Comparison of ENCODE assay signal across 8 cellular contexts in genomic region chr11:29293825-29294224, GRCh38.
DNase-seq lines count a peak whose midpoint lies in the region; ATAC-seq and TF ChIP-seq lines count a peak whose summit lies in the region.
"Had no signal": no experiment of that assay in that cellular context is flagged by ENCODE, and none has a peak within 500 bp of the region (broad histone marks: within the 10 kb centered on the region; RNA-seq: fewer than 3 reads in every experiment).

No MANE protein-coding gene starts in this region.

- no peak for TF ChIP-seq CTCF in progenitor cell of endocrine pancreas (IDR thresholded peaks at IDR 0.05; ENCODE audit: unreplicated experiment)

- H3K4me1 Mint-ChIP-seq in activated T-cell treated with anti-CD3 and anti-CD28 coated beads, Interleukin-2, amount 50 U/mL, for 4 hours (ENCODE audit: low read depth): no peaks in the 10 kb centered on the region
- H3K4me1 Mint-ChIP-seq in progenitor cell of endocrine pancreas (ENCODE audit: low read depth): no peaks in the 10 kb centered on the region

- H3K27me3 Mint-ChIP-seq in activated T-cell treated with anti-CD3 and anti-CD28 coated beads, Interleukin-2, amount 50 U/mL, for 4 hours (ENCODE audit: low read depth): no peaks in the 10 kb centered on the region
- H3K27me3 Mint-ChIP-seq in progenitor cell of endocrine pancreas: no peaks in the 10 kb centered on the region

- ATAC-seq in GM19023 (IDR thresholded peaks at IDR 0.05; ENCODE audit: unreplicated experiment) (peak; percentile 95), HG02943 (IDR thresholded peaks at IDR 0.05; ENCODE audit: low read depth, unreplicated experiment) (peak; percentile 91)
- no peak for ATAC-seq in activated T-cell treated with anti-CD3 and anti-CD28 coated beads, Interleukin-2, amount 50 U/mL, for 4 hours

- DNase-seq in SK-MEL-5 (ENCODE audit: low read depth, low spot score): peak; percentile 94
- peak; percentile 81 for DNase-seq in renal cortical epithelial cell (ENCODE audit: low read depth)
- no peak for DNase-seq in activated T-cell treated with anti-CD3 and anti-CD28 coated beads, Interleukin-2, amount 50 U/mL, for 4 hours
- no peak for DNase-seq in NCI-H146 treated with DMSO at 0.1 percent for 48 hours (lab: John Stamatoyannopoulos, UW; ENCODE audit: unreplicated experiment)
- DNase-seq in progenitor cell of endocrine pancreas (ENCODE audit: low spot score, unreplicated experiment): no peak
- DNase-seq: stimulated activated CD4-positive, alpha-beta T cell treated with anti-CD3 and anti-CD28 coated beads, Interleukin-12 subunit alpha, Interleukin-12 subunit beta, amount 100 ng/mL, for 4 hours had no signal

- H3K27ac Mint-ChIP-seq in progenitor cell of endocrine pancreas: no peak overlapping the region

- in situ Hi-C loops in SK-MEL-5 (cut with HindIII; ENCODE audit: low pct_unique_long_range_greater_than_20kb, low sequenced_read_pairs): no loop called here

- H3K36me3 Mint-ChIP-seq in activated T-cell treated with anti-CD3 and anti-CD28 coated beads, Interleukin-2, amount 50 U/mL, for 4 hours (ENCODE audit: insufficient read depth): no peaks in the 10 kb centered on the region
- no peaks in the 10 kb centered on the region for H3K36me3 Mint-ChIP-seq in progenitor cell of endocrine pancreas (ENCODE audit: insufficient read depth)

- no peak overlapping the region for H3K4me3 Mint-ChIP-seq in activated T-cell treated with anti-CD3 and anti-CD28 coated beads, Interleukin-2, amount 50 U/mL, for 4 hours
- no peak overlapping the region for H3K4me3 Mint-ChIP-seq in progenitor cell of endocrine pancreas (ENCODE audit: low read depth)

- peaks cover 10% of the 10 kb centered on the region for H3K9me3 Mint-ChIP-seq in activated T-cell treated with anti-CD3 and anti-CD28 coated beads, Interleukin-2, amount 50 U/mL, for 4 hours
- H3K9me3 Mint-ChIP-seq in progenitor cell of endocrine pancreas (ENCODE audit: low read depth): peaks cover 3% of the 10 kb centered on the region

Comparison
In these comparisons a context has a peak if more than half of its experiments do, and no peak if none do; other contexts are left out.
1. ATAC-seq: peak in GM19023 (single experiment) and HG02943 (single experiment); none in activated T-cell treated with anti-CD3 and anti-CD28 coated beads, Interleukin-2, amount 50 U/mL, for 4 hours (0 of 2).
2. DNase-seq: peak in SK-MEL-5 (single experiment) and renal cortical epithelial cell (single experiment); none in activated T-cell treated with anti-CD3 and anti-CD28 coated beads, Interleukin-2, amount 50 U/mL, for 4 hours (single experiment), NCI-H146 treated with DMSO at 0.1 percent for 48 hours (single experiment) and progenitor cell of endocrine pancreas (single experiment).